1 cellular context compared by ENCODE assay signal in the genomic region with DNA sequence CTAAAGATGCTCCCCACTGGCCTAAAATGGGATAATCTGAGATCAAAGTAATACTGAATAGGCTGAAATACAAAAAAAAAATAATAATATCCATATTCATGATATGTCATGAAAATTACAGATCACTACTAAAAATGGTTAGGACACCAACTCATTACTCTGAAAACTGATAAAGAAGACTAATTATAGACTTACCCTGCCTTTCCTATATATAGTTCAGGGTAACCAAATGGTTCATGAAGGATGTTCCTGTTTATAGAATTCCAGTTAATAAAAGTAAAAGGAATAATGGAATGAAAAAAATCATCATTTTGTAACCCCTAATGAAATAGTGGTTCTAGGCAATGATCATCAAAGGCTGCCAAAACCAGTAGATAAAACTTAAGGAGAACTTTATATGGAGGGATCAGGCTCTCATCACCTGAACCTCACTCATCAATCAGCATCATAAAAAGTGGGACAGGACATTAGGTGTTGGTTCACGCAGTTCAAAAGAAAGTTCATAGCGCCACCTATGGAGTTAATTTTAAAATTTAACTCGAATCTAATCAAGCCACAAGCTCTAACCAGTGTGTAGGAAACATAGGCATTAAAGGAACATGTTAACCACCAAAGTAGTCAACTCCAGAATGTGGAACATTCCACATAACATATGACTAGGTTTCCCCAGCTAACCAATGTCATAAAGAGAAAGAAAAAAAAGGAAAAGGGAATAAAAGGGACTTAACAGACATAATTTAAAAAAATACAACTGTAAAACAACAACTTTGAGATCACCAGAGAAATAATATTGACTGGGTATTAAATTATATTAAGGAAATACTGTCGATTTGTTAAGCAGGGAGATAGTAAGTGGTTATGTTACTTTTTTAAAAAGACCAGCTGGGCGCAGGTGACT.
TF ChIP-seq lines count a peak whose summit lies in the region.

No MANE protein-coding gene starts in this region.

TF ChIP-seq in K562, 482 proteins besides CTCF, POLR2A, EP300 and RAD21 (continued from another document):
- TF ChIP-seq POLR2H (tag; IDR thresholded peaks at IDR 0.05; ENCODE audit: low read depth), result 0 out of 2 replicates have a peak, but pooled peaks have one; percentile 32
- TF ChIP-seq SRSF9 (IDR thresholded peaks at IDR 0.05; ENCODE audit: borderline replicate concordance, low read depth, low read length), result no peak
- TF ChIP-seq, protein P1, sequence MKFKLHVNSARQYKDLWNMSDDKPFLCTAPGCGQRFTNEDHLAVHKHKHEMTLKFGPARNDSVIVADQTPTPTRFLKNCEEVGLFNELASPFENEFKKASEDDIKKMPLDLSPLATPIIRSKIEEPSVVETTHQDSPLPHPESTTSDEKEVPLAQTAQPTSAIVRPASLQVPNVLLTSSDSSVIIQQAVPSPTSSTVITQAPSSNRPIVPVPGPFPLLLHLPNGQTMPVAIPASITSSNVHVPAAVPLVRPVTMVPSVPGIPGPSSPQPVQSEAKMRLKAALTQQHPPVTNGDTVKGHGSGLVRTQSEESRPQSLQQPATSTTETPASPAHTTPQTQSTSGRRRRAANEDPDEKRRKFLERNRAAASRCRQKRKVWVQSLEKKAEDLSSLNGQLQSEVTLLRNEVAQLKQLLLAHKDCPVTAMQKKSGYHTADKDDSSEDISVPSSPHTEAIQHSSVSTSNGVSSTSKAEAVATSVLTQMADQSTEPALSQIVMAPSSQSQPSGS (CRISPR knock-in tag; IDR thresholded peaks at IDR 0.05), result no peak
- no peak for TF ChIP-seq ZNF263 (CRISPR knock-in tag; IDR thresholded peaks at IDR 0.05; ENCODE audit: borderline replicate concordance)
- TF ChIP-seq ATF7 (IDR thresholded peaks at IDR 0.05), result no peak
- no peak for TF ChIP-seq ZNF134 (CRISPR knock-in tag; conservative IDR thresholded peaks at IDR 0.05)
- TF ChIP-seq ARNT (IDR thresholded peaks at IDR 0.05), result no peak
- no peak for TF ChIP-seq C11orf30 (IDR thresholded peaks at IDR 0.05; ENCODE audit: low read depth)
- TF ChIP-seq NCOA2 (IDR thresholded peaks at IDR 0.05; ENCODE audit: partially characterized antibody in 2 of 2), result no peak
- 0 out of 2 replicates have a peak, but pooled peaks have one; percentile 17 for TF ChIP-seq SMC3 (conservative IDR thresholded peaks at IDR 0.05; ENCODE audit: insufficient read depth, low read depth, low read length)
- TF ChIP-seq HNRNPL (IDR thresholded peaks at IDR 0.05; ENCODE audit: low read depth, low read length), result no peak
- no peak for TF ChIP-seq SRF (CRISPR knock-in tag; IDR thresholded peaks at IDR 0.05)
- TF ChIP-seq, protein P2, sequence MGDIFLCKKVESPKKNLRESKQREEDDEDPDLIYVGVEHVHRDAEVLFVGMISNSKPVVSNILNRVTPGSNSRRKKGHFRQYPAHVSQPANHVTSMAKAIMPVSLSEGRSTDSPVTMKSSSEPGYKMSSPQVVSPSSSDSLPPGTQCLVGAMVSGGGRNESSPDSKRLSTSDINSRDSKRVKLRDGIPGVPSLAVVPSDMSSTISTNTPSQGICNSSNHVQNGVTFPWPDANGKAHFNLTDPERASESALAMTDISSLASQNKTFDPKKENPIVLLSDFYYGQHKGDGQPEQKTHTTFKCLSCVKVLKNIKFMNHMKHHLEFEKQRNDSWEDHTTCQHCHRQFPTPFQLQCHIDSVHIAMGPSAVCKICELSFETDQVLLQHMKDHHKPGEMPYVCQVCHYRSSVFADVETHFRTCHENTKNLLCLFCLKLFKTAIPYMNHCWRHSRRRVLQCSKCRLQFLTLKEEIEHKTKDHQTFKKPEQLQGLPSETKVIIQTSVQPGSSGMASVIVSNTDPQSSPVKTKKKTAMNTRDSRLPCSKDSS (IDR thresholded peaks at IDR 0.05; ENCODE audit: low read depth, partially characterized antibody), result no peak
- TF ChIP-seq SMAD2 (IDR thresholded peaks at IDR 0.05; ENCODE audit: low read depth, low read length), result no peak
- TF ChIP-seq, protein P3, sequence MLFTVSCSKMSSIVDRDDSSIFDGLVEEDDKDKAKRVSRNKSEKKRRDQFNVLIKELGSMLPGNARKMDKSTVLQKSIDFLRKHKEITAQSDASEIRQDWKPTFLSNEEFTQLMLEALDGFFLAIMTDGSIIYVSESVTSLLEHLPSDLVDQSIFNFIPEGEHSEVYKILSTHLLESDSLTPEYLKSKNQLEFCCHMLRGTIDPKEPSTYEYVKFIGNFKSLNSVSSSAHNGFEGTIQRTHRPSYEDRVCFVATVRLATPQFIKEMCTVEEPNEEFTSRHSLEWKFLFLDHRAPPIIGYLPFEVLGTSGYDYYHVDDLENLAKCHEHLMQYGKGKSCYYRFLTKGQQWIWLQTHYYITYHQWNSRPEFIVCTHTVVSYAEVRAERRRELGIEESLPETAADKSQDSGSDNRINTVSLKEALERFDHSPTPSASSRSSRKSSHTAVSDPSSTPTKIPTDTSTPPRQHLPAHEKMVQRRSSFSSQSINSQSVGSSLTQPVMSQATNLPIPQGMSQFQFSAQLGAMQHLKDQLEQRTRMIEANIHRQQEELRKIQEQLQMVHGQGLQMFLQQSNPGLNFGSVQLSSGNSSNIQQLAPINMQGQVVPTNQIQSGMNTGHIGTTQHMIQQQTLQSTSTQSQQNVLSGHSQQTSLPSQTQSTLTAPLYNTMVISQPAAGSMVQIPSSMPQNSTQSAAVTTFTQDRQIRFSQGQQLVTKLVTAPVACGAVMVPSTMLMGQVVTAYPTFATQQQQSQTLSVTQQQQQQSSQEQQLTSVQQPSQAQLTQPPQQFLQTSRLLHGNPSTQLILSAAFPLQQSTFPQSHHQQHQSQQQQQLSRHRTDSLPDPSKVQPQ (CRISPR knock-in tag; IDR thresholded peaks at IDR 0.05; ENCODE audit: borderline replicate concordance), result no peak
- TF ChIP-seq DIDO1 (tag; IDR thresholded peaks at IDR 0.05; ENCODE audit: low read depth), result no peak
- TF ChIP-seq RBM14 (IDR thresholded peaks at IDR 0.05; ENCODE audit: borderline replicate concordance, insufficient read depth, low read depth, low read length), result no peak
- TF ChIP-seq ILF3 (IDR thresholded peaks at IDR 0.05; ENCODE audit: borderline replicate concordance), result no peak
- no peak for TF ChIP-seq SP2 (IDR thresholded peaks at IDR 0.05; ENCODE audit: extremely low read depth, low read depth, low read length, poor library complexity, severe bottlenecking)
- TF ChIP-seq SUPT5H (IDR thresholded peaks at IDR 0.05), result no peak
- TF ChIP-seq, protein P4, sequence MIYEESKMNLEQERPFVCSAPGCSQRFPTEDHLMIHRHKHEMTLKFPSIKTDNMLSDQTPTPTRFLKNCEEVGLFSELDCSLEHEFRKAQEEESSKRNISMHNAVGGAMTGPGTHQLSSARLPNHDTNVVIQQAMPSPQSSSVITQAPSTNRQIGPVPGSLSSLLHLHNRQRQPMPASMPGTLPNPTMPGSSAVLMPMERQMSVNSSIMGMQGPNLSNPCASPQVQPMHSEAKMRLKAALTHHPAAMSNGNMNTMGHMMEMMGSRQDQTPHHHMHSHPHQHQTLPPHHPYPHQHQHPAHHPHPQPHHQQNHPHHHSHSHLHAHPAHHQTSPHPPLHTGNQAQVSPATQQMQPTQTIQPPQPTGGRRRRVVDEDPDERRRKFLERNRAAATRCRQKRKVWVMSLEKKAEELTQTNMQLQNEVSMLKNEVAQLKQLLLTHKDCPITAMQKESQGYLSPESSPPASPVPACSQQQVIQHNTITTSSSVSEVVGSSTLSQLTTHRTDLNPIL (CRISPR knock-in tag; IDR thresholded peaks at IDR 0.05), result no peak
- TF ChIP-seq SMAD3 (CRISPR knock-in tag; conservative IDR thresholded peaks at IDR 0.05), result no peak
- TF ChIP-seq, protein P5, sequence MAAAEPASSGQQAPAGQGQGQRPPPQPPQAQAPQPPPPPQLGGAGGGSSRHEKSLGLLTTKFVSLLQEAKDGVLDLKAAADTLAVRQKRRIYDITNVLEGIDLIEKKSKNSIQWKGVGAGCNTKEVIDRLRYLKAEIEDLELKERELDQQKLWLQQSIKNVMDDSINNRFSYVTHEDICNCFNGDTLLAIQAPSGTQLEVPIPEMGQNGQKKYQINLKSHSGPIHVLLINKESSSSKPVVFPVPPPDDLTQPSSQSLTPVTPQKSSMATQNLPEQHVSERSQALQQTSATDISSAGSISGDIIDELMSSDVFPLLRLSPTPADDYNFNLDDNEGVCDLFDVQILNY (CRISPR knock-in tag; IDR thresholded peaks at IDR 0.05), result no peak
- no peak for TF ChIP-seq NFATC3 (IDR thresholded peaks at IDR 0.05)
- TF ChIP-seq SNIP1 (IDR thresholded peaks at IDR 0.05; ENCODE audit: low read depth), result no peak
- TF ChIP-seq YBX1 (IDR thresholded peaks at IDR 0.05), result no peak
- peak; percentile 78 for TF ChIP-seq MEIS2 (IDR thresholded peaks at IDR 0.05; ENCODE audit: partially characterized antibody)
- TF ChIP-seq, protein P6, sequence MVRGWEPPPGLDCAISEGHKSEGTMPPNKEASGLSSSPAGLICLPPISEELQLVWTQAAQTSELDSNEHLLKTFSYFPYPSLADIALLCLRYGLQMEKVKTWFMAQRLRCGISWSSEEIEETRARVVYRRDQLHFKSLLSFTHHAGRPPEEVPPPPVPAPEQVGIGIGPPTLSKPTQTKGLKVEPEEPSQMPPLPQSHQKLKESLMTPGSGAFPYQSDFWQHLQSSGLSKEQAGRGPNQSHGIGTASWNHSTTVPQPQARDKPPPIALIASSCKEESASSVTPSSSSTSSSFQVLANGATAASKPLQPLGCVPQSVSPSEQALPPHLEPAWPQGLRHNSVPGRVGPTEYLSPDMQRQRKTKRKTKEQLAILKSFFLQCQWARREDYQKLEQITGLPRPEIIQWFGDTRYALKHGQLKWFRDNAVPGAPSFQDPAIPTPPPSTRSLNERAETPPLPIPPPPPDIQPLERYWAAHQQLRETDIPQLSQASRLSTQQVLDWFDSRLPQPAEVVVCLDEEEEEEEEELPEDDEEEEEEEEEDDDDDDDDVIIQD (CRISPR knock-in tag; IDR thresholded peaks at IDR 0.05), result no peak
- TF ChIP-seq CBFA2T2 (conservative IDR thresholded peaks at IDR 0.05), result no peak
- 0 out of 4 replicates have a peak, but pooled peaks of 1 of the 2 experiments have one; percentile 7 for TF ChIP-seq KDM1A (IDR thresholded peaks at IDR 0.05)
- no peak for TF ChIP-seq U2AF1 (optimal IDR thresholded peaks at IDR 0.05; ENCODE audit: low read depth, low read length)
- TF ChIP-seq NUFIP1 (IDR thresholded peaks at IDR 0.05; ENCODE audit: partially characterized antibody), result no peak
- TF ChIP-seq SMARCA5 (IDR thresholded peaks at IDR 0.05), result no peak
- TF ChIP-seq E2F3 (CRISPR knock-in tag; IDR thresholded peaks at IDR 0.05), result no peak
- TF ChIP-seq CSDE1 (IDR thresholded peaks at IDR 0.05), result no peak
- no peak for TF ChIP-seq TCF7L2 (IDR thresholded peaks at IDR 0.05; ENCODE audit: low read depth, low read length)
- no peak for TF ChIP-seq DMBX1 (CRISPR knock-in tag; IDR thresholded peaks at IDR 0.05; ENCODE audit: borderline replicate concordance)
- no peak for TF ChIP-seq ZNF696 (CRISPR knock-in tag; conservative IDR thresholded peaks at IDR 0.05)
- no peak for TF ChIP-seq CCAR2 (IDR thresholded peaks at IDR 0.05; ENCODE audit: low read depth, low read length)
- TF ChIP-seq, protein P7, sequence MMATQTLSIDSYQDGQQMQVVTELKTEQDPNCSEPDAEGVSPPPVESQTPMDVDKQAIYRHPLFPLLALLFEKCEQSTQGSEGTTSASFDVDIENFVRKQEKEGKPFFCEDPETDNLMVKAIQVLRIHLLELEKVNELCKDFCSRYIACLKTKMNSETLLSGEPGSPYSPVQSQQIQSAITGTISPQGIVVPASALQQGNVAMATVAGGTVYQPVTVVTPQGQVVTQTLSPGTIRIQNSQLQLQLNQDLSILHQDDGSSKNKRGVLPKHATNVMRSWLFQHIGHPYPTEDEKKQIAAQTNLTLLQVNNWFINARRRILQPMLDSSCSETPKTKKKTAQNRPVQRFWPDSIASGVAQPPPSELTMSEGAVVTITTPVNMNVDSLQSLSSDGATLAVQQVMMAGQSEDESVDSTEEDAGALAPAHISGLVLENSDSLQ (IDR thresholded peaks at IDR 0.05), result 0 out of 2 replicates have a peak, but pooled peaks have one; percentile 13
- no peak for TF ChIP-seq CBFA2T3 (IDR thresholded peaks at IDR 0.05)
- TF ChIP-seq, protein P8, sequence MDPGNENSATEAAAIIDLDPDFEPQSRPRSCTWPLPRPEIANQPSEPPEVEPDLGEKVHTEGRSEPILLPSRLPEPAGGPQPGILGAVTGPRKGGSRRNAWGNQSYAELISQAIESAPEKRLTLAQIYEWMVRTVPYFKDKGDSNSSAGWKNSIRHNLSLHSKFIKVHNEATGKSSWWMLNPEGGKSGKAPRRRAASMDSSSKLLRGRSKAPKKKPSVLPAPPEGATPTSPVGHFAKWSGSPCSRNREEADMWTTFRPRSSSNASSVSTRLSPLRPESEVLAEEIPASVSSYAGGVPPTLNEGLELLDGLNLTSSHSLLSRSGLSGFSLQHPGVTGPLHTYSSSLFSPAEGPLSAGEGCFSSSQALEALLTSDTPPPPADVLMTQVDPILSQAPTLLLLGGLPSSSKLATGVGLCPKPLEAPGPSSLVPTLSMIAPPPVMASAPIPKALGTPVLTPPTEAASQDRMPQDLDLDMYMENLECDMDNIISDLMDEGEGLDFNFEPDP (CRISPR knock-in tag; IDR thresholded peaks at IDR 0.05), result no peak
- peak; percentile 71; the same call in 1 of the 2 replicates for TF ChIP-seq ZZZ3 (IDR thresholded peaks at IDR 0.05)
- no peak for TF ChIP-seq ETV5 (CRISPR knock-in tag; IDR thresholded peaks at IDR 0.05; ENCODE audit: low read depth)
- TF ChIP-seq, protein P9, sequence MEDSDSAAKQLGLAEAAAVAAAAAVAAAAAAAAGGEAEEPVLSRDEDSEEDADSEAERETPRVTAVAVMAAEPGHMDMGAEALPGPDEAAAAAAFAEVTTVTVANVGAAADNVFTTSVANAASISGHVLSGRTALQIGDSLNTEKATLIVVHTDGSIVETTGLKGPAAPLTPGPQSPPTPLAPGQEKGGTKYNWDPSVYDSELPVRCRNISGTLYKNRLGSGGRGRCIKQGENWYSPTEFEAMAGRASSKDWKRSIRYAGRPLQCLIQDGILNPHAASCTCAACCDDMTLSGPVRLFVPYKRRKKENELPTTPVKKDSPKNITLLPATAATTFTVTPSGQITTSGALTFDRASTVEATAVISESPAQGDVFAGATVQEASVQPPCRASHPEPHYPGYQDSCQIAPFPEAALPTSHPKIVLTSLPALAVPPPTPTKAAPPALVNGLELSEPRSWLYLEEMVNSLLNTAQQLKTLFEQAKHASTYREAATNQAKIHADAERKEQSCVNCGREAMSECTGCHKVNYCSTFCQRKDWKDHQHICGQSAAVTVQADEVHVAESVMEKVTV (CRISPR knock-in tag; IDR thresholded peaks at IDR 0.05), result no peak
